ENCODE assay signal across 1 cellular context in the genomic region with DNA sequence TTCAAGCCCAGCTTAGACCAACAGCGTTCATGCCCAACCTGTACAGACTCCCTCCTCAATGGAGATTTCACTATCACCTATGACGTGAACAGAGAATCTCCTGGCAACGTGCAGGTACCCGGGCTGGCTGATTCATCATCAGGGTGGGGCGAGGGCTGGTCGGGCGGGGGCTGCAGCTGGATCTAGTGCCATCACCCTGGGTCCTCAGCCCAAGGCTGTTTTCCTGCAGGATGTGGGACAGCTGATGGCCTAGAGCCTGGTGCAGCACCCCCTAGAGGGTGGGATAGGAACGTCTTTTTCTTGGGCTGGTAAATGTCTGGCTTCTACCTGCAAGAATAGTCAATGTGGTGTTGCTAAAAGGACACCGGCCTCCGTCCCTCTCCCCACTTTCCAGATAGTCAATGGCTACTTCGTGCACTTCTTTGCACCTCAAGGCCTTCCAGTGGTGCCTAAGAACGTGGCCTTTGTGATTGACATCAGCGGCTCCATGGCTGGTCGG.
TF ChIP-seq lines count a peak whose summit lies in the region.

No MANE protein-coding gene starts in this region.

TF ChIP-seq in K562, 482 proteins besides CTCF, POLR2A, EP300 and RAD21:
- TF ChIP-seq ZNF561 (CRISPR knock-in tag; conservative IDR thresholded peaks at IDR 0.05) (no peak), PHB (CRISPR knock-in tag; IDR thresholded peaks at IDR 0.05) (no peak), PYGO2 (tag; IDR thresholded peaks at IDR 0.05) (no peak), GTF2A2 (tag; IDR thresholded peaks at IDR 0.05) (no peak), RBM39 (optimal IDR thresholded peaks at IDR 0.05; ENCODE audit: low read depth, low read length) (no peak)
- TF ChIP-seq, protein P1, sequence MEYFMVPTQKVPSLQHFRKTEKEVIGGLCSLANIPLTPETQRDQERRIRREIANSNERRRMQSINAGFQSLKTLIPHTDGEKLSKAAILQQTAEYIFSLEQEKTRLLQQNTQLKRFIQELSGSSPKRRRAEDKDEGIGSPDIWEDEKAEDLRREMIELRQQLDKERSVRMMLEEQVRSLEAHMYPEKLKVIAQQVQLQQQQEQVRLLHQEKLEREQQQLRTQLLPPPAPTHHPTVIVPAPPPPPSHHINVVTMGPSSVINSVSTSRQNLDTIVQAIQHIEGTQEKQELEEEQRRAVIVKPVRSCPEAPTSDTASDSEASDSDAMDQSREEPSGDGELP (CRISPR knock-in tag; IDR thresholded peaks at IDR 0.05; ENCODE audit: borderline replicate concordance) = peak; percentile 64
- TF ChIP-seq, protein P2, sequence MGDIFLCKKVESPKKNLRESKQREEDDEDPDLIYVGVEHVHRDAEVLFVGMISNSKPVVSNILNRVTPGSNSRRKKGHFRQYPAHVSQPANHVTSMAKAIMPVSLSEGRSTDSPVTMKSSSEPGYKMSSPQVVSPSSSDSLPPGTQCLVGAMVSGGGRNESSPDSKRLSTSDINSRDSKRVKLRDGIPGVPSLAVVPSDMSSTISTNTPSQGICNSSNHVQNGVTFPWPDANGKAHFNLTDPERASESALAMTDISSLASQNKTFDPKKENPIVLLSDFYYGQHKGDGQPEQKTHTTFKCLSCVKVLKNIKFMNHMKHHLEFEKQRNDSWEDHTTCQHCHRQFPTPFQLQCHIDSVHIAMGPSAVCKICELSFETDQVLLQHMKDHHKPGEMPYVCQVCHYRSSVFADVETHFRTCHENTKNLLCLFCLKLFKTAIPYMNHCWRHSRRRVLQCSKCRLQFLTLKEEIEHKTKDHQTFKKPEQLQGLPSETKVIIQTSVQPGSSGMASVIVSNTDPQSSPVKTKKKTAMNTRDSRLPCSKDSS (IDR thresholded peaks at IDR 0.05; ENCODE audit: low read depth, partially characterized antibody) = no peak
- TF ChIP-seq, protein P3, sequence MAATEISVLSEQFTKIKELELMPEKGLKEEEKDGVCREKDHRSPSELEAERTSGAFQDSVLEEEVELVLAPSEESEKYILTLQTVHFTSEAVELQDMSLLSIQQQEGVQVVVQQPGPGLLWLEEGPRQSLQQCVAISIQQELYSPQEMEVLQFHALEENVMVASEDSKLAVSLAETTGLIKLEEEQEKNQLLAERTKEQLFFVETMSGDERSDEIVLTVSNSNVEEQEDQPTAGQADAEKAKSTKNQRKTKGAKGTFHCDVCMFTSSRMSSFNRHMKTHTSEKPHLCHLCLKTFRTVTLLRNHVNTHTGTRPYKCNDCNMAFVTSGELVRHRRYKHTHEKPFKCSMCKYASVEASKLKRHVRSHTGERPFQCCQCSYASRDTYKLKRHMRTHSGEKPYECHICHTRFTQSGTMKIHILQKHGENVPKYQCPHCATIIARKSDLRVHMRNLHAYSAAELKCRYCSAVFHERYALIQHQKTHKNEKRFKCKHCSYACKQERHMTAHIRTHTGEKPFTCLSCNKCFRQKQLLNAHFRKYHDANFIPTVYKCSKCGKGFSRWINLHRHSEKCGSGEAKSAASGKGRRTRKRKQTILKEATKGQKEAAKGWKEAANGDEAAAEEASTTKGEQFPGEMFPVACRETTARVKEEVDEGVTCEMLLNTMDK (IDR thresholded peaks at IDR 0.05; ENCODE audit: borderline replicate concordance, insufficient read depth, low read depth, low read length, poor library complexity, severe bottlenecking) = peak; percentile 67
